Comparison of ENCODE assay signal across 12 cellular contexts in genomic region chr4:70666369-70666768, GRCh38. TPM values are rescaled to one million over a fixed set of nuclear protein-coding genes. Genes with fewer than 3 reads are reported as not detected.
DNase-seq lines count a peak whose midpoint lies in the region; ATAC-seq and TF ChIP-seq lines count a peak whose summit lies in the region.
"Had no signal": no experiment of that assay in that cellular context is flagged by ENCODE, and none has a peak within 500 bp of the region (broad histone marks: within the 10 kb centered on the region; RNA-seq: fewer than 3 reads in every experiment).

Gene JCHAIN (minus strand): TSS chr4:70666508. CDS start chr4:70666490, 18 bp downstream.

- peak; percentile 60 for ATAC-seq in GM18505 (IDR thresholded peaks at IDR 0.05; ENCODE audit: unreplicated experiment)
- peak; percentile 59 for ATAC-seq in HG02588 (IDR thresholded peaks at IDR 0.05; ENCODE audit: unreplicated experiment)
- ATAC-seq in HG03457 (IDR thresholded peaks at IDR 0.05; ENCODE audit: unreplicated experiment), result no peak
- no peak for ATAC-seq in HG03571 (IDR thresholded peaks at IDR 0.05; ENCODE audit: unreplicated experiment)

- peak; percentile 42 for TF ChIP-seq POLR2A in GM18505 (IDR thresholded peaks at IDR 0.05; ENCODE audit: borderline replicate concordance, extremely low read depth, insufficient read depth, insufficient read length)
- peak; percentile 64 for TF ChIP-seq POLR2A in Raji (IDR thresholded peaks at IDR 0.05; ENCODE audit: insufficient read depth, low read depth, low read length)

- DNase-seq in renal cortical epithelial cell (ENCODE audit: low read depth), result peak; percentile 37
- DNase-seq in amygdala (lab: John Stamatoyannopoulos, UW), result no peak
- no peak for DNase-seq in islet precursor cell
- DNase-seq: activated CD8-positive, alpha-beta memory T cell treated with anti-CD3 and anti-CD28 coated beads for 24 hours; NCI-H1417 treated with DMSO at 0.1 percent for 48 hours; SIG-M5 had no signal

RNA-seq across cellular contexts. Expression of gene JCHAIN, which starts in this region (rescaled TPM):
- total RNA-seq in renal cortical epithelial cell, result 0.30 TPM in 1 of 2 replicates, not detected in the other
- total RNA-seq: G401 had no signal

Comparison
In these comparisons a context has a peak if more than half of its experiments do, and no peak if none do; other contexts are left out.
1. Peak in DNase-seq in renal cortical epithelial cell; RNA of the gene not detected or under 1 TPM.
2. ATAC-seq: peak in GM18505 (single experiment) and HG02588 (single experiment); none in HG03457 (single experiment) and HG03571 (single experiment).